Comparison of ENCODE assay signal across 8 cellular contexts in genomic region chr19:38682872-38683392, GRCh38. TPM values are rescaled to one million over a fixed set of nuclear protein-coding genes. Genes with fewer than 3 reads are reported as not detected.
A peak's percentile ranks its signal among the peaks of the same experiment; 100 is the strongest.
DNase-seq lines count a peak whose midpoint lies in the region; ATAC-seq and TF ChIP-seq lines count a peak whose summit lies in the region.

No MANE protein-coding gene starts in this region.

- TF ChIP-seq EP300 in Ishikawa (IDR thresholded peaks at IDR 0.05; ENCODE audit: borderline replicate concordance), result no peak

- H3K4me1 Mint-ChIP-seq in stimulated activated naive B cell treated with anti-CD40 and anti-IgM and Interleukin-4, amounts not matched to agents 10 μg/mL and 1 μg/mL and 100 μg/mL, for 72 hours, result peaks cover 64 to 95% of the 10 kb centered on the region in 2 donors

- 76 to 85% (median 84%) methylated on average over 7 of the region's 7 CpGs for WGBS in adipose tissue, 3 donors

- H3K4me3 ChIP-seq in iPS-20b (ENCODE audit: low read length), result no peak overlapping the region
- H3K4me3 ChIP-seq in H7 (ENCODE audit: insufficient read depth, low read depth, low read length), result no peak overlapping the region

- no peak for TF ChIP-seq RAD21 in Ishikawa (IDR thresholded peaks at IDR 0.05; ENCODE audit: low read depth)

- H3K27ac Mint-ChIP-seq in stimulated activated naive B cell treated with anti-CD40 and anti-IgM and Interleukin-4, amounts not matched to agents 10 μg/mL and 1 μg/mL and 100 μg/mL, for 72 hours, result peak overlapping the region; percentile 84

- no peak for ATAC-seq in stimulated activated naive B cell treated with anti-CD40 and anti-IgM and Interleukin-4, amounts not matched to agents 10 μg/mL and 1 μg/mL and 100 μg/mL, for 72 hours (replicated peaks)

- H3K36me3 ChIP-seq in iPS-20b (ENCODE audit: insufficient read depth, low read depth, low read length), result 0 out of 2 replicates have a peak, but pooled peaks cover 5% of the 10 kb centered on the region
- peaks cover 2% of the 10 kb centered on the region for H3K36me3 ChIP-seq in H7 (replicated peaks; ENCODE audit: control insufficient read depth, insufficient read depth, low read length)

- no peak for DNase-seq in stimulated activated naive B cell treated with anti-CD40 and anti-IgM and Interleukin-4, amounts not matched to agents 10 μg/mL and 1 μg/mL and 100 μg/mL, for 72 hours
- DNase-seq in NCI-H2227 (lab: John Stamatoyannopoulos, UW; ENCODE audit: unreplicated experiment) (no peak), MV-4-11 (lab: John Stamatoyannopoulos, UW) (no peak), SHP77 (lab: John Stamatoyannopoulos, UW) (no peak), H7 (no peak)

- peaks cover 0 to 3% of the 10 kb centered on the region in 2 donors for H3K9me3 Mint-ChIP-seq in stimulated activated naive B cell treated with anti-CD40 and anti-IgM and Interleukin-4, amounts not matched to agents 10 μg/mL and 1 μg/mL and 100 μg/mL, for 72 hours

- H3K4me1 ChIP-seq in iPS-20b (ENCODE audit: insufficient read depth, low read length), result peaks cover 43% of the 10 kb centered on the region

- H3K27me3 ChIP-seq in iPS-20b (ENCODE audit: insufficient read depth, low read length) (no peaks in the 10 kb centered on the region), H7 (ENCODE audit: control insufficient read depth, insufficient read depth, low read length) (no peaks in the 10 kb centered on the region)

- peak overlapping the region; percentile 72; the same call in 1 of the 2 replicates for H3K9ac ChIP-seq in iPS-20b (ENCODE audit: low read depth, low read length)

- H3K27me3 Mint-ChIP-seq in stimulated activated naive B cell treated with anti-CD40 and anti-IgM and Interleukin-4, amounts not matched to agents 10 μg/mL and 1 μg/mL and 100 μg/mL, for 72 hours, result no peaks in the 10 kb centered on the region

- H3K27ac ChIP-seq in adipose tissue (ENCODE audit: low read depth, low read length) (peak overlapping the region; percentile 85), iPS-20b (ENCODE audit: low read length) (peak overlapping the region; percentile 97)

- H3K36me3 Mint-ChIP-seq in stimulated activated naive B cell treated with anti-CD40 and anti-IgM and Interleukin-4, amounts not matched to agents 10 μg/mL and 1 μg/mL and 100 μg/mL, for 72 hours, result peaks cover 15 to 56% of the 10 kb centered on the region in 2 donors

- no peaks in the 10 kb centered on the region for H3K9me3 ChIP-seq in iPS-20b (ENCODE audit: insufficient read depth, low read depth, low read length)

- H3K4me3 Mint-ChIP-seq in stimulated activated naive B cell treated with anti-CD40 and anti-IgM and Interleukin-4, amounts not matched to agents 10 μg/mL and 1 μg/mL and 100 μg/mL, for 72 hours, result peak overlapping the region in 1 of 2 donors; percentile 47

TF ChIP-seq in Ishikawa, 13 proteins besides CTCF, POLR2A, EP300 and RAD21:
- TF ChIP-seq YY1 (IDR thresholded peaks at IDR 0.05; ENCODE audit: low read depth) (no peak), TAF1 (IDR thresholded peaks at IDR 0.05; ENCODE audit: low read depth) (no peak), CEBPB (IDR thresholded peaks at IDR 0.05) (no peak), TEAD4 (IDR thresholded peaks at IDR 0.05) (no peak), REST (IDR thresholded peaks at IDR 0.05; ENCODE audit: low read depth) (no peak), ZBTB7A (IDR thresholded peaks at IDR 0.05; ENCODE audit: low read depth) (peak; percentile 51; the same call in 1 of the 2 replicates)

RNA-seq across cellular contexts. Expression of gene ACTN4, which starts 35.5 kb away (rescaled TPM):
- 100 to 1,000 TPM in 2 of 3 donors, 10 to 100 TPM in 1; 71.1 to 195 (median 101) TPM for polyA plus RNA-seq in adipose tissue
- 163 and 226 TPM in 2 replicates for total RNA-seq in H7 (2014; rRNA removed; shearing (Covaris generic))
